13 cellular contexts compared by ENCODE assay signal in the genomic region with DNA sequence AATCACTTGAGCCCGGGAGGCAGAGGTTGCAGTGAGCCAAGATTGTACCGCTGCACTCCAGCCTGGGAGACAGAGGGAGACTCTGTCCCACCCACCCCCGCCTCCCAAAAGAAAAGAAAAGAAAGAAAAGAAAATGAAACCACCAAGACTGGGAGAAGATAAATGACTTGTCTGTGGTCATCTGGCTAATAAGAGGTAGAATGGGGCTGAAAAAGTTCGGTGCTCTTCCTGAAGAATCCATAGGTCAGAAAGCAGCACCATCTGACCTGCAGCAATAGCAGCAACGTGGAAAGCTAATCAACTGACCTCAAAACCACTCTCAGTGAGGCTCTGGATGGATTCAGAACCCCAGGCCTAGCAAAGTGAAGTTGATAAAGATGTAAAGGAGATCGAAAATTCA. TPM values are rescaled to one million over a fixed set of nuclear protein-coding genes. Genes with fewer than 3 reads are reported as not detected.
DNase-seq lines count a peak whose midpoint lies in the region; ATAC-seq lines count a peak whose summit lies in the region.
"Had no signal": no experiment of that assay in that cellular context is flagged by ENCODE, and none has a peak within 500 bp of the region (broad histone marks: within the 10 kb centered on the region; RNA-seq: fewer than 3 reads in every experiment).

No MANE protein-coding gene starts in this region.

- peak in 1 of 2 experiments; percentile 42 for DNase-seq in SJSA1 (ENCODE audit: low read depth in 1 of 2, low spot score in 2 of 2)
- peak; percentile 20 for DNase-seq in glomerular visceral epithelial cell (ENCODE audit: extremely low spot score)
- no peak for DNase-seq in AML-193 (lab: John Stamatoyannopoulos, UW)
- DNase-seq in NK-92 (lab: John Stamatoyannopoulos, UW; ENCODE audit: unreplicated experiment), result no peak
- DNase-seq in H7, result no peak
- DNase-seq: head of caudate nucleus had no signal

- ATAC-seq in HG02610 (IDR thresholded peaks at IDR 0.05; ENCODE audit: unreplicated experiment), result no peak

- peaks cover 95% of the 10 kb centered on the region for H3K4me1 ChIP-seq in SJSA1 (replicated peaks)
- H3K4me1 ChIP-seq in skeletal muscle tissue (ENCODE audit: control insufficient read depth in 3 of 3, insufficient read depth in 3 of 3, low read length in 3 of 3), result peaks cover 52 to 78% (median 66%) of the 10 kb centered on the region in 3 donors

- peak overlapping the region; percentile 100 for H3K27ac ChIP-seq in SJSA1
- H3K27ac ChIP-seq in skeletal muscle tissue (ENCODE audit: low read depth, low read length), result peak overlapping the region; percentile 90
- H3K27ac ChIP-seq: KMS-11, SK-N-MC had no signal

- H3K9me3 ChIP-seq in SJSA1 (replicated peaks), result no peaks in the 10 kb centered on the region
- no peaks in the 10 kb centered on the region for H3K9me3 ChIP-seq in skeletal muscle tissue (ENCODE audit: control insufficient read depth in 3 of 3, low read length in 3 of 3)

- peak overlapping the region in 1 of 3 donors; percentile 58 for H3K9ac ChIP-seq in skeletal muscle tissue (ENCODE audit: low read depth in 1 of 3, low read length in 3 of 3)
- H3K9ac ChIP-seq: KMS-11 had no signal

- H3K27me3 ChIP-seq in SJSA1 (replicated peaks) (no peaks in the 10 kb centered on the region), skeletal muscle tissue (ENCODE audit: control insufficient read depth in 3 of 3, insufficient read depth in 3 of 3, low read length in 3 of 3) (no peaks in the 10 kb centered on the region), H7 (ENCODE audit: control insufficient read depth, insufficient read depth, low read length) (no peaks in the 10 kb centered on the region)

- H3K4me3 ChIP-seq in GM08714 (ENCODE audit: low read length), result peak overlapping the region; percentile 5; the same call in 1 of the 2 replicates
- H3K4me3 ChIP-seq in SJSA1, result no peak overlapping the region
- no peak overlapping the region for H3K4me3 ChIP-seq in skeletal muscle tissue (ENCODE audit: low read length in 3 of 3)
- no peak overlapping the region for H3K4me3 ChIP-seq in H7 (ENCODE audit: insufficient read depth, low read depth, low read length)
- H3K4me3 ChIP-seq: SK-N-MC had no signal

- H3K36me3 ChIP-seq in SJSA1 (peaks cover 79% of the 10 kb centered on the region), skeletal muscle tissue (ENCODE audit: control insufficient read depth in 3 of 3, insufficient read depth in 3 of 3, low read length in 3 of 3) (peaks cover 20 to 22% (median 22%) of the 10 kb centered on the region in 3 donors), H7 (replicated peaks; ENCODE audit: control insufficient read depth, insufficient read depth, low read length) (peaks cover 5% of the 10 kb centered on the region)

RNA-seq across cellular contexts. Expression of gene SSH1, which starts 25.2 kb away (rescaled TPM):
- 7.1 and 16.3 TPM in 2 replicates for total RNA-seq in SJSA1 (2014; rRNA removed; shearing (Covaris generic))
- 11.0 TPM for total RNA-seq in skeletal muscle tissue
- 6.1 and 8.7 TPM in 2 replicates for total RNA-seq in H7 (2014; rRNA removed; shearing (Covaris generic))

RNA-seq across cellular contexts. Expression of gene DAO, which starts 47.7 kb away (rescaled TPM):
- total RNA-seq in SJSA1 (2014; rRNA removed; shearing (Covaris generic)), result not detected in 2 replicates
- not detected for total RNA-seq in skeletal muscle tissue
- total RNA-seq in H7 (2014; rRNA removed; shearing (Covaris generic)), result not detected in 2 replicates
- total RNA-seq: bronchial epithelial cell, neural crest cell had no signal
